ENCODE assay signal across 13 cellular contexts in the genomic region with DNA sequence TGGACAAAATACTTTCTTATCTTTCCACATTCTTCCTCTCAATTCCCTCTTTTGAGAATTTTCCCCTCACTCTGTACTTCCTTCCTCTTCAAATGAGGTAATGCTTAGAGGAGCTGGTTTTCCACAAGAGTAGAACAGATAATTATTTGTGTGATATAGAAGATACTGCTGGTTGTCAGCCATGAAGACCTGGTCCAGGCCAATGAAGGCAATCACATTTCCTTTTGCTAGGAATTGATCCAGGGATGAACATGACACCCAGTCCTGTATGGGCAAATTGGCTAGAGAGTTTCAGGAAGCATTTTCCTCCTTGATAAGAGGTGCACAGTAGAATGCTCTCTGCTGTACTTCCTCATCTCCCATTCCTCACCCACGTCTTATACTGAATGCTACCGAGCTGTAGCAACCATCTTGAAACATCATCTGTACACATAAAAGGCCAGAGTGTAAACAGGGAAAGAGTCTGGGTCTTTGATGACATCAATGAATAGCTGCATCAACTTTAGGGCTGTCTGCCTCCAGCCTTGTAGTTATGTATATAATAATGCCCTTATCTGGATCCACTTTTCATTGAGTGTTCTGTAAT.
DNase-seq lines count a peak whose midpoint lies in the region; ATAC-seq, FAIRE-seq and TF ChIP-seq lines count a peak whose summit lies in the region.
"Had no signal": no experiment of that assay in that cellular context is flagged by ENCODE, and none has a peak within 500 bp of the region (broad histone marks: within the 10 kb centered on the region; RNA-seq: fewer than 3 reads in every experiment).

No MANE protein-coding gene starts in this region.

- no peaks in the 10 kb centered on the region for H3K27me3 ChIP-seq in PC-3 (ENCODE audit: low read length)
- H3K27me3 ChIP-seq in keratinocyte (ENCODE audit: control insufficient read depth, extremely low read depth, insufficient read depth, low read length), result no peaks in the 10 kb centered on the region
- H3K27me3 ChIP-seq: Peyer's patch had no signal

- POLR2A ChIA-PET in PC-3 (lab: Charles Lee; ENCODE audit: unreplicated experiment), result no interaction called here

- no peaks in the 10 kb centered on the region for H3K9me2 ChIP-seq in PC-3 (replicated peaks; ENCODE audit: low read length)

- H3K9ac ChIP-seq in PC-3 (ENCODE audit: low read length), result no peak overlapping the region
- no peak overlapping the region for H3K9ac ChIP-seq in keratinocyte (ENCODE audit: control insufficient read depth, extremely low read depth, insufficient read depth, low read length)

- no peaks in the 10 kb centered on the region for H3F3A ChIP-seq in PC-3 (ENCODE audit: low read length, unreplicated experiment)

- no peaks in the 10 kb centered on the region for H3K9me1 ChIP-seq in keratinocyte (ENCODE audit: control insufficient read depth, extremely low read depth, insufficient read depth, low read length)

- H4K20me1 ChIP-seq in PC-3 (ENCODE audit: low read length) (no peaks in the 10 kb centered on the region), keratinocyte (ENCODE audit: control insufficient read depth, extremely low read depth, insufficient read depth, low read length) (no peaks in the 10 kb centered on the region)

- peak; percentile 15 for ATAC-seq in GM18909 (IDR thresholded peaks at IDR 0.05; ENCODE audit: poor library complexity, unreplicated experiment)
- no peak for ATAC-seq in PC-3
- ATAC-seq: psoas muscle had no signal

- CTCF ChIA-PET in PC-3 (lab: Charles Lee), result no interaction called here

- H3K9me3 ChIP-seq in PC-3 (ENCODE audit: low read length) (no peaks in the 10 kb centered on the region), keratinocyte (ENCODE audit: control insufficient read depth, low read depth, low read length) (no peaks in the 10 kb centered on the region)
- H3K9me3 ChIP-seq: Peyer's patch, psoas muscle had no signal

- DNase-seq in CMK (ENCODE audit: low read depth), result peak; percentile 77
- no peak for DNase-seq in PC-3
- DNase-seq in keratinocyte (ENCODE audit: low read depth, low spot score), result no peak
- no peak for DNase-seq in NCI-H748 (lab: John Stamatoyannopoulos, UW; ENCODE audit: unreplicated experiment)
- DNase-seq in NCI-H524 (lab: John Stamatoyannopoulos, UW), result no peak
- no peak for DNase-seq in stimulated activated CD4-positive, alpha-beta T cell treated with anti-CD3 and anti-CD28 coated beads, Interleukin-4, amount 100 ng/mL, for 4 hours
- DNase-seq: mesendoderm, NCI-H2029 treated with DMSO at 0.1 percent for 48 hours, Peyer's patch, psoas muscle, substantia nigra had no signal

- peak; percentile 67 for FAIRE-seq in keratinocyte (lab: Jason Lieb, UNC)

- no peak overlapping the region for H3K4me3 ChIP-seq in PC-3 (ENCODE audit: low read length)
- H3K4me3 ChIP-seq in keratinocyte (ENCODE audit: control insufficient read depth in 2 of 3, extremely low read depth in 1 of 3, insufficient read depth in 2 of 3, low read depth in 1 of 3, low read length in 3 of 3), result no peak overlapping the region
- H3K4me3 ChIP-seq: Peyer's patch, psoas muscle had no signal

- dilution Hi-C loops in keratinocyte (cut with MboI; ENCODE audit: extremely low pct_ligation_motif_present, low sequenced_read_pairs), result no loop called here

- H2AFZ ChIP-seq in PC-3 (ENCODE audit: low read length) (no peak overlapping the region), keratinocyte (ENCODE audit: control insufficient read depth, low read length) (no peak overlapping the region)

- H3K4me2 ChIP-seq in PC-3 (ENCODE audit: low read length) (no peak overlapping the region), keratinocyte (ENCODE audit: control insufficient read depth, extremely low read depth, insufficient read depth, low read depth, low read length) (no peak overlapping the region)

- intact Hi-C loops in PC-3 (cut with micrococcal nuclease), result no loop called here

- H3K27ac ChIP-seq in PC-3 (ENCODE audit: low read length), result peak overlapping the region; percentile 89; the same call in 1 of the 2 replicates
- H3K27ac ChIP-seq in keratinocyte (ENCODE audit: control insufficient read depth, insufficient read depth, low read length), result peak overlapping the region; percentile 10
- H3K27ac ChIP-seq: Peyer's patch, psoas muscle, VCaP had no signal

- H3K79me2 ChIP-seq in PC-3 (ENCODE audit: low read length), result peaks cover 41% of the 10 kb centered on the region
- H3K79me2 ChIP-seq in keratinocyte (ENCODE audit: control insufficient read depth, insufficient read depth, low read length), result peaks cover 88% of the 10 kb centered on the region

- TF ChIP-seq CTCF in PC-3 (conservative IDR thresholded peaks at IDR 0.05; ENCODE audit: low read depth, low read length) (no peak), keratinocyte (optimal IDR thresholded peaks at IDR 0.05 in 1 of 3, IDR thresholded peaks at IDR 0.05 in 1 of 3, conservative IDR thresholded peaks at IDR 0.05 in 1 of 3; ENCODE audit: extremely low read depth in 1 of 3, insufficient read depth in 2 of 3, low read length in 3 of 3) (no peak)

- H3K4me1 ChIP-seq in PC-3 (ENCODE audit: insufficient read depth, low read length) (peaks cover 44% of the 10 kb centered on the region), keratinocyte (ENCODE audit: control insufficient read depth, extremely low read depth, insufficient read depth, low read length) (peaks cover 38% of the 10 kb centered on the region)
- H3K4me1 ChIP-seq: psoas muscle had no signal

- no peaks in the 10 kb centered on the region for H3K36me3 ChIP-seq in PC-3 (ENCODE audit: low read depth, low read length)
- H3K36me3 ChIP-seq in keratinocyte (ENCODE audit: control insufficient read depth in 2 of 2, extremely low read depth in 1 of 2, insufficient read depth in 2 of 2, low read length in 2 of 2), result peaks cover 5 to 9% of the 10 kb centered on the region in 2 experiments
- H3K36me3 ChIP-seq: Peyer's patch had no signal

- BruUV-seq in PC-3 (replicated peaks; lab: Mats Ljungman, UMichigan), result no TSS peak
